In genomic region chr18:40555914-40556313, GRCh38 we compare ENCODE assay signal across 22 cellular contexts.
"Had no signal": no experiment of that assay in that cellular context is flagged by ENCODE, and none has a peak within 500 bp of the region (broad histone marks: within the 10 kb centered on the region; RNA-seq: fewer than 3 reads in every experiment).

No MANE protein-coding gene starts in this region.

- H3K36me3 Mint-ChIP-seq: neural progenitor cell; stimulated activated memory B cell treated with anti-CD40 and anti-IgM and Interleukin-4, amounts not matched to agents 10 μg/mL and 1 μg/mL and 100 μg/mL, for 72 hours; T-cell had no signal

- H3K27ac ChIP-seq: coronary artery, esophagus squamous epithelium, gastroesophageal sphincter, heart right ventricle, neural progenitor cell, psoas muscle, right lobe of liver, transverse colon, vagina had no signal

- H3K27me3 ChIP-seq: esophagus squamous epithelium, gastroesophageal sphincter, heart right ventricle, neural progenitor cell, right lobe of liver, transverse colon, vagina had no signal

- H3K4me3 ChIP-seq: coronary artery, esophagus squamous epithelium, gastroesophageal sphincter, heart right ventricle, neural progenitor cell, psoas muscle, right lobe of liver, transverse colon, vagina had no signal

- H2AFZ ChIP-seq: neural progenitor cell had no signal

- ATAC-seq: activated CD4-positive, CD25-positive, alpha-beta regulatory T cell treated with anti-CD3 and anti-CD28 coated beads, Interleukin-2, amount 50 U/mL, for 24 hours; activated naive CD8-positive, alpha-beta T cell treated with anti-CD3 and anti-CD28 coated beads, Interleukin-2, amount 50 U/mL, for 24 hours; gastroesophageal sphincter; heart right ventricle; left colon; psoas muscle; right lobe of liver; stimulated activated memory B cell treated with anti-CD40 and anti-IgM and Interleukin-4, amounts not matched to agents 10 μg/mL and 1 μg/mL and 100 μg/mL, for 72 hours; T-cell had no signal

- H3K36me3 ChIP-seq: esophagus squamous epithelium, gastroesophageal sphincter, heart right ventricle, neural progenitor cell, right lobe of liver, transverse colon, vagina had no signal

- H3K9me3 Mint-ChIP-seq: neural progenitor cell; stimulated activated memory B cell treated with anti-CD40 and anti-IgM and Interleukin-4, amounts not matched to agents 10 μg/mL and 1 μg/mL and 100 μg/mL, for 72 hours had no signal

- H3K4me1 ChIP-seq: esophagus squamous epithelium, gastroesophageal sphincter, heart right ventricle, neural progenitor cell, psoas muscle, right lobe of liver, transverse colon, vagina had no signal

- H3K27me3 Mint-ChIP-seq: activated naive CD8-positive, alpha-beta T cell treated with anti-CD3 and anti-CD28 coated beads, Interleukin-2, amount 50 U/mL, for 24 hours; stimulated activated memory B cell treated with anti-CD40 and anti-IgM and Interleukin-4, amounts not matched to agents 10 μg/mL and 1 μg/mL and 100 μg/mL, for 72 hours; T-cell had no signal

- DNase-seq: activated naive CD4-positive, alpha-beta T cell treated with anti-CD3 and anti-CD28 coated beads for 36 hours; activated naive CD8-positive, alpha-beta T cell treated with anti-CD3 and anti-CD28 coated beads, Interleukin-2, amount 50 U/mL, for 24 hours; activated T-cell treated with anti-CD3 and anti-CD28 coated beads for 4 hours; central memory CD4-positive, alpha-beta T cell; effector CD4-positive, alpha-beta T cell; esophagus squamous epithelium; heart right ventricle; left colon; psoas muscle; right lobe of liver; stimulated activated CD4-positive, alpha-beta T cell treated with anti-CD3 and anti-CD28 coated beads, Interleukin-2, amount 100 ng/mL, for 48 hours; substantia nigra; T-cell; T1000; transverse colon had no signal

- H3K4me3 Mint-ChIP-seq: activated naive CD4-positive, alpha-beta T cell treated with anti-CD3 and anti-CD28 coated beads for 36 hours; activated naive CD8-positive, alpha-beta T cell treated with anti-CD3 and anti-CD28 coated beads, Interleukin-2, amount 50 U/mL, for 24 hours; neural progenitor cell; stimulated activated memory B cell treated with anti-CD40 and anti-IgM and Interleukin-4, amounts not matched to agents 10 μg/mL and 1 μg/mL and 100 μg/mL, for 72 hours; T-cell had no signal

- H3K27ac Mint-ChIP-seq: activated naive CD4-positive, alpha-beta T cell treated with anti-CD3 and anti-CD28 coated beads for 36 hours; activated naive CD8-positive, alpha-beta T cell treated with anti-CD3 and anti-CD28 coated beads, Interleukin-2, amount 50 U/mL, for 24 hours; neural progenitor cell; stimulated activated memory B cell treated with anti-CD40 and anti-IgM and Interleukin-4, amounts not matched to agents 10 μg/mL and 1 μg/mL and 100 μg/mL, for 72 hours; T-cell had no signal

- FAIRE-seq: islet of Langerhans had no signal

- H3K9me3 ChIP-seq: esophagus squamous epithelium, gastroesophageal sphincter, heart right ventricle, psoas muscle, right lobe of liver, transverse colon, vagina had no signal

- H3K9ac ChIP-seq: neural progenitor cell had no signal

- H3K4me1 Mint-ChIP-seq: activated naive CD8-positive, alpha-beta T cell treated with anti-CD3 and anti-CD28 coated beads, Interleukin-2, amount 50 U/mL, for 24 hours; stimulated activated memory B cell treated with anti-CD40 and anti-IgM and Interleukin-4, amounts not matched to agents 10 μg/mL and 1 μg/mL and 100 μg/mL, for 72 hours; T-cell had no signal

- H3K4me2 ChIP-seq: neural progenitor cell had no signal
